1 cellular context compared by ENCODE assay signal in the genomic region with DNA sequence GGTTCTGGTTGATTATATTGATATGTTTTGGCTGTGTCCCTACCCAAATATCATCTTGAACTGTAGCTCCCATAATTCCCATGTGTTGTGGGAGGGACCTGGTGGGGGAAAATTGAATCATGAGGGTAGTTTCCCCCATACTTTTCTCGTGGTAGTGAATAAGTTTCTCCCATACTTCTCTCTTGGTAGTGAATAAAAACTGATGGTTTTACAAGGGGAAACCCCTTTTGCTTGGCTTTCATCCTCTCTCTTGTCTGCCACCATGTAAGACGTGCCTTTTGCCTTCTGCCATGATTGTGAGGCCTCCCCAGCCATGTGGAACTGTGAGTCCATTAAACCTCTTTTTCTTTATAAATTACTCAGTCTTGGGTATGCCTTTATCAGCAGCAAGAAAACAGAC. TPM values are rescaled to one million over a fixed set of nuclear protein-coding genes. Genes with fewer than 3 reads are reported as not detected.
"Had no signal": no experiment of that assay in that cellular context is flagged by ENCODE, and none has a peak within 500 bp of the region (broad histone marks: within the 10 kb centered on the region; RNA-seq: fewer than 3 reads in every experiment).

No MANE protein-coding gene starts in this region.

RNA-seq across cellular contexts. Expression of a gene that starts 13.7 kb away (rescaled TPM):
- total RNA-seq: G401 had no signal
